8 cellular contexts compared by ENCODE assay signal in the genomic region with DNA sequence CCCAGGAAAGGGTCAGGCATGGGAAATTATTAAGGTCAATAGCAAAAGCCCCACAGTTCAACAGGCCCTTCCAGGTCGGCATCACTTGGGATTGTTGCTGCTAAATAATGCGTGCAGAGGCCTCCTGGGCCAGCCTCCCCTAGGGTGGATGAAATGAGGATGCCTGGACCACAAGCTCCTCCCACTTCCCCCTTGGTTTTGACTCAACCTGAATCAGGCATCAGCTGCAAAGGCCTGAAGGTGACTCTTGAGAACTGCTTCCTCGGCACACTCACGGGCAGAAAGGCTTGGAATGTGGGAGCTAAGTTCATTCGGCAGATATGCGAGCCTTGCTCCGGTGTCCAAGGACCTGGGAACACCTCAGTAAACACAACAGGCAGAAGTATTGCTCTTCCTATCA.
DNase-seq lines count a peak whose midpoint lies in the region; ATAC-seq and TF ChIP-seq lines count a peak whose summit lies in the region.

No MANE protein-coding gene starts in this region.

- in situ Hi-C loops in IMR-90 (cut with MboI; ENCODE audit: low sequenced_read_pairs), result no loop called here

- peak overlapping the region; percentile 100 for H3K27ac Mint-ChIP-seq in CD14-positive monocyte

- BruUV-seq in IMR-90 (replicated peaks; lab: Mats Ljungman, UMichigan), result no TSS peak

- H3K9me1 ChIP-seq in IMR-90 (ENCODE audit: insufficient read depth, low read length), result peaks cover 30% of the 10 kb centered on the region

- TF ChIP-seq CTCF in CD14-positive monocyte (IDR thresholded peaks at IDR 0.05) (no peak), GM20000 (IDR thresholded peaks at IDR 0.05; ENCODE audit: extremely low read depth, missing control alignments) (no peak), IMR-90 (conservative IDR thresholded peaks at IDR 0.05; ENCODE audit: low read depth, low read length) (no peak), epithelial cell of esophagus (IDR thresholded peaks at IDR 0.05; ENCODE audit: insufficient read depth, low read depth, low read length, missing control alignments) (no peak), sigmoid colon (IDR thresholded peaks at IDR 0.05) (no peak)

- no CpG with 5 or more reads among the region's 7 CpGs for WGBS in IMR-90 (ENCODE audit: extremely low coverage in 2 of 2, insufficient read length in 1 of 2), 2 experiments
- 63 to 89% methylated on average over 7 of the region's 7 CpGs for WGBS in sigmoid colon, 2 donors

- peak overlapping the region; percentile 52 for H2AK5ac ChIP-seq in IMR-90 (ENCODE audit: low read depth, low read length)

- POLR2A ChIA-PET in IMR-90 (lab: Charles Lee; ENCODE audit: unreplicated experiment), result no interaction called here

- H3K36me3 Mint-ChIP-seq in CD14-positive monocyte, result peaks cover 50 to 77% of the 10 kb centered on the region in 2 donors

- no peak for ATAC-seq in IMR-90 (ENCODE audit: low read depth)

- peaks cover 79% of the 10 kb centered on the region for H3K4me1 Mint-ChIP-seq in CD14-positive monocyte

- peak overlapping the region; percentile 47; the same call in 2 of the 3 replicates for H2BK15ac ChIP-seq in IMR-90 (ENCODE audit: low read depth, low read length)

- H3K18ac ChIP-seq in IMR-90 (ENCODE audit: low read depth, low read length), result no peak overlapping the region

- peaks cover 0 to 4% (median 0%) of the 10 kb centered on the region in 7 donors for H3K9me3 Mint-ChIP-seq in CD14-positive monocyte

- H3K79me1 ChIP-seq in IMR-90 (ENCODE audit: low read depth in 1 of 2, low read length in 2 of 2), result peaks cover 0 to 6% of the 10 kb centered on the region in 2 experiments; a peak in 2 of 4 replicates

- H4K91ac ChIP-seq in IMR-90 (ENCODE audit: insufficient read depth, low read depth, low read length), result no peak overlapping the region

- no peaks in the 10 kb centered on the region for H3K36me3 ChIP-seq in IMR-90 (ENCODE audit: control insufficient read depth, insufficient read depth, low read length)
- no peaks in the 10 kb centered on the region for H3K36me3 ChIP-seq in sigmoid colon

- peak overlapping the region; percentile 51; the same call in 1 of the 2 replicates for H2BK20ac ChIP-seq in IMR-90 (ENCODE audit: low read depth, low read length)

- H4K5ac ChIP-seq in IMR-90 (ENCODE audit: low read depth, low read length), result no peak overlapping the region

- no peak overlapping the region for H3K23ac ChIP-seq in IMR-90 (ENCODE audit: low read depth, low read length)

- H3K14ac ChIP-seq in IMR-90 (replicated peaks; ENCODE audit: low read depth, low read length), result peak overlapping the region; percentile 66

- no peak overlapping the region for H3K4me3 ChIP-seq in IMR-90 (ENCODE audit: insufficient read depth, low read depth, low read length)
- no peak overlapping the region for H3K4me3 ChIP-seq in epithelial cell of esophagus (ENCODE audit: low read length)
- H3K4me3 ChIP-seq in sigmoid colon, result no peak overlapping the region

- no peaks in the 10 kb centered on the region for H4K20me1 ChIP-seq in IMR-90 (ENCODE audit: insufficient read depth, low read length)

- H3K27me3 ChIP-seq in IMR-90 (ENCODE audit: control insufficient read depth, insufficient read depth, low read length) (no peaks in the 10 kb centered on the region), sigmoid colon (no peaks in the 10 kb centered on the region)

- peak overlapping the region; percentile 38; the same call in 1 of the 2 replicates for H2BK120ac ChIP-seq in IMR-90 (ENCODE audit: low read depth, low read length)

- H2BK5ac ChIP-seq in IMR-90 (ENCODE audit: low read depth, low read length, poor library complexity, severe bottlenecking), result no peak overlapping the region

- TF ChIP-seq POLR2A in IMR-90 (IDR thresholded peaks at IDR 0.05; ENCODE audit: low read depth, low read length) (no peak), sigmoid colon (IDR thresholded peaks at IDR 0.05) (no peak)

- H3K4me1 ChIP-seq in IMR-90 (ENCODE audit: control insufficient read depth, insufficient read depth, low read length), result peaks cover 38% of the 10 kb centered on the region
- peaks cover 0 to 21% (median 15%) of the 10 kb centered on the region in 4 donors for H3K4me1 ChIP-seq in sigmoid colon

- H3K27ac ChIP-seq in IMR-90 (ENCODE audit: insufficient read depth, low read length), result no peak overlapping the region
- peak overlapping the region in 2 of 4 donors; percentile 39 to 75 for H3K27ac ChIP-seq in sigmoid colon

- DNase-seq in CD14-positive monocyte (ENCODE audit: low spot score) (peak; percentile 92), GM20000 (ENCODE audit: low spot score) (peak; percentile 78), IMR-90 (peak; percentile 67), epithelial cell of esophagus (ENCODE audit: low read depth) (peak; percentile 92), HuH-7.5 (ENCODE audit: low spot score) (no peak), sigmoid colon (no peak)
- DNase-seq in activated CD4-positive, alpha-beta T cell treated with anti-CD3 and anti-CD28 coated beads, Interleukin-2, amount 50 U/mL, for 1 hour, result peak; percentile 67
- DNase-seq in stimulated activated CD8-positive, alpha-beta memory T cell treated with anti-CD3 and anti-CD28 coated beads, Interleukin-4, amount 100 ng/mL, for 48 hours, result peak; percentile 87

- intact Hi-C loops in CD14-positive monocyte (cut with micrococcal nuclease), result no loop called here
- intact Hi-C loops in IMR-90 (cut with micrococcal nuclease), result no loop called here
- intact Hi-C loops in sigmoid colon (cut with DNase I), result no loop called here

- H3K56ac ChIP-seq in IMR-90 (ENCODE audit: extremely low read depth, insufficient read depth, low read length), result no peak overlapping the region

- TF ChIP-seq RAD21 in IMR-90 (IDR thresholded peaks at IDR 0.05; ENCODE audit: low read length), result no peak

- H2AFZ ChIP-seq in IMR-90 (replicated peaks; ENCODE audit: low read length, poor library complexity), result no peak overlapping the region

- no peak for TF ChIP-seq EP300 in sigmoid colon (IDR thresholded peaks at IDR 0.05)

- H3K27me3 Mint-ChIP-seq in CD14-positive monocyte (ENCODE audit: low read depth in 3 of 3), result no peaks in the 10 kb centered on the region

- CTCF ChIA-PET in IMR-90 (lab: Yijun Ruan, JAX), result interaction anchor here (0.6 to 1.4 kb wide), 2 partner anchors 18 to 59 kb away, joined by 3 read pairs; no protein-coding TSS in a partner anchor

- H3K4me2 ChIP-seq in IMR-90 (ENCODE audit: low read depth, low read length), result no peak overlapping the region

- H2AK9ac ChIP-seq in IMR-90 (replicated peaks; ENCODE audit: low read depth, low read length, poor library complexity), result no peak overlapping the region

- no peak overlapping the region for H4K8ac ChIP-seq in IMR-90 (ENCODE audit: low read depth in 2 of 2, low read length in 2 of 2)

- dilution Hi-C loops in IMR-90 (cut with HindIII; ENCODE audit: low sequenced_read_pairs, unreplicated experiment), result no loop called here

- peak overlapping the region; percentile 38 for H3K4ac ChIP-seq in IMR-90 (ENCODE audit: low read depth, low read length)

- no peaks in the 10 kb centered on the region for H3K9me3 ChIP-seq in IMR-90 (ENCODE audit: control insufficient read depth, insufficient read depth, low read length)
- H3K9me3 ChIP-seq in sigmoid colon, result no peaks in the 10 kb centered on the region

- no peak overlapping the region for H3K9ac ChIP-seq in IMR-90 (ENCODE audit: low read depth, low read length)

- H3K4me3 Mint-ChIP-seq in CD14-positive monocyte, result peak overlapping the region; percentile 53 to 71

TF ChIP-seq in IMR-90, 13 proteins besides CTCF, POLR2A, EP300 and RAD21:
- TF ChIP-seq RFX5 (IDR thresholded peaks at IDR 0.05; ENCODE audit: low read depth, low read length), result no peak
- TF ChIP-seq MXI1 (IDR thresholded peaks at IDR 0.05; ENCODE audit: borderline replicate concordance, low read depth, low read length), result no peak
- TF ChIP-seq BHLHE40 (IDR thresholded peaks at IDR 0.05; ENCODE audit: low read depth, low read length), result no peak
- TF ChIP-seq NFE2L2 (IDR thresholded peaks at IDR 0.05; ENCODE audit: low read depth, low read length), result no peak

Comparison
In these comparisons a context has a peak if more than half of its experiments do, and no peak if none do; other contexts are left out.
1. DNase-seq: peak in CD14-positive monocyte (single experiment), GM20000 (single experiment), IMR-90 (single experiment), activated CD4-positive, alpha-beta T cell treated with anti-CD3 and anti-CD28 coated beads, Interleukin-2, amount 50 U/mL, for 1 hour (single experiment), epithelial cell of esophagus (single experiment) and stimulated activated CD8-positive, alpha-beta memory T cell treated with anti-CD3 and anti-CD28 coated beads, Interleukin-4, amount 100 ng/mL, for 48 hours (single experiment); none in HuH-7.5 (single experiment) and sigmoid colon (single experiment).